ENCODE assay signal across 8 cellular contexts in genomic region chr21:29232601-29233541, GRCh38.
A peak's percentile ranks its signal among the peaks of the same experiment; 100 is the strongest.
DNase-seq lines count a peak whose midpoint lies in the region; ATAC-seq, FAIRE-seq and TF ChIP-seq lines count a peak whose summit lies in the region.

No MANE protein-coding gene starts in this region.

- CTCF ChIA-PET in K562 (lab: Yijun Ruan, JAX; ENCODE audit: low intra/inter-chr PET ratio): interaction anchor here (1.2 kb wide), 1 partner anchor 144 kb away, joined by 3 read pairs; no protein-coding TSS in a partner anchor

- POLR2A ChIA-PET in K562 (lab: Yijun Ruan, JAX): interaction anchor here (1.5 kb wide), 1 partner anchor 14 kb away, joined by 3 read pairs; no protein-coding TSS in a partner anchor

- no peak overlapping the region for H3K9ac ChIP-seq in K562 (ENCODE audit: insufficient read depth in 1 of 2, low read depth in 2 of 2, low read length in 2 of 2)

- intact Hi-C loops in Right ventricle myocardium inferior (cut with DNase I) (loop anchor here (10.0 kb wide), 1 partner anchor 142 kb away; no protein-coding TSS in a partner anchor), K562 (cut with micrococcal nuclease) (loop anchor here (2.0 to 10.0 kb wide), 3 partner anchors 116 to 612 kb away; no protein-coding TSS in a partner anchor), ascending aorta (cut with DNase I) (no loop called here)

- no peaks in the 10 kb centered on the region for H3K27me3 Mint-ChIP-seq in type B pancreatic cell

- TF ChIP-seq CTCF in cardiac muscle cell (IDR thresholded peaks at IDR 0.05; ENCODE audit: low read depth, low read length) (peak; percentile 5), K562 (IDR thresholded peaks at IDR 0.05 in 2 of 3, conservative IDR thresholded peaks at IDR 0.05 in 1 of 3; ENCODE audit: insufficient read depth in 2 of 3, low read depth in 1 of 3, low read length in 3 of 3) (peak; percentile 15 to 53 (median 22); a peak in 3 of 6 replicates), type B pancreatic cell (conservative IDR thresholded peaks at IDR 0.05) (no peak), ascending aorta (IDR thresholded peaks at IDR 0.05) (no peak)

- H3K9me3 ChIP-seq in cardiac muscle cell (ENCODE audit: low read depth) (no peaks in the 10 kb centered on the region), K562 (replicated peaks; ENCODE audit: control insufficient read depth, insufficient read depth, low read depth, low read length) (no peaks in the 10 kb centered on the region), ascending aorta (no peaks in the 10 kb centered on the region)

- H3K27me3 ChIP-seq in cardiac muscle cell: no peaks in the 10 kb centered on the region
- H3K27me3 ChIP-seq in K562 (ENCODE audit: control insufficient read depth in 2 of 2, insufficient read depth in 2 of 2, low read length in 2 of 2): peaks cover 14 to 19% of the 10 kb centered on the region in 2 experiments
- H3K27me3 ChIP-seq in ascending aorta: no peaks in the 10 kb centered on the region

- no TSS peak for BruUV-seq in K562 (replicated peaks; lab: Mats Ljungman, UMichigan)

- H3K36me3 Mint-ChIP-seq in type B pancreatic cell: no peaks in the 10 kb centered on the region

- no peak overlapping the region for H2AFZ ChIP-seq in K562 (ENCODE audit: low read depth, low read length)

- H3K4me2 ChIP-seq in K562 (ENCODE audit: insufficient read depth, low read length): peak overlapping the region; percentile 14; the same call in 1 of the 2 replicates

- peak; percentile 56 to 58 for TF ChIP-seq RAD21 in K562 (CRISPR knock-in tag; conservative IDR thresholded peaks at IDR 0.05 in 1 of 2, IDR thresholded peaks at IDR 0.05 in 1 of 2)

- no peak for TF ChIP-seq POLR2A in K562 (conservative IDR thresholded peaks at IDR 0.05)

- H3K79me2 ChIP-seq in K562 (ENCODE audit: control insufficient read depth, insufficient read depth, low read length): no peaks in the 10 kb centered on the region

- no peaks in the 10 kb centered on the region for H3K9me3 Mint-ChIP-seq in type B pancreatic cell

- H3K36me3 ChIP-seq in cardiac muscle cell (no peaks in the 10 kb centered on the region), K562 (ENCODE audit: control insufficient read depth, insufficient read depth, low read length) (no peaks in the 10 kb centered on the region), ascending aorta (no peaks in the 10 kb centered on the region)

- H3K27ac ChIP-seq in cardiac muscle cell (no peak overlapping the region), K562 (ENCODE audit: extremely low read depth, low read depth, low read length) (no peak overlapping the region), ascending aorta (no peak overlapping the region)

- peaks cover 6% of the 10 kb centered on the region for H3K4me1 Mint-ChIP-seq in type B pancreatic cell (ENCODE audit: unreplicated experiment)

- TF ChIP-seq EP300 in K562 (IDR thresholded peaks at IDR 0.05; ENCODE audit: low read length): peak; percentile 67; the same call in 1 of the 2 replicates

- H3K4me1 ChIP-seq in cardiac muscle cell (ENCODE audit: low read depth) (no peaks in the 10 kb centered on the region), K562 (replicated peaks in 1 of 2; ENCODE audit: control insufficient read depth in 2 of 2, insufficient read depth in 2 of 2, low read length in 2 of 2) (peaks cover 0 to 9% of the 10 kb centered on the region in 2 experiments; a peak in 3 of 5 replicates), ascending aorta (peaks cover 0 to 14% of the 10 kb centered on the region in 2 donors)

- in situ Hi-C loops in K562 (cut with MboI): no loop called here

- no peak for ATAC-seq in Right ventricle myocardium inferior
- peak; percentile 72 for ATAC-seq in K562

- peak overlapping the region; percentile 5 for H3K4me3 Mint-ChIP-seq in type B pancreatic cell

- WGBS in K562 (ENCODE audit: insufficient coverage, low coverage, missing lambda C conversion rate): 3% methylated on average over 10 of the region's 10 CpGs

- no peak overlapping the region for H3K4me3 ChIP-seq in cardiac muscle cell
- H3K4me3 ChIP-seq in K562: no peak overlapping the region
- no peak overlapping the region for H3K4me3 ChIP-seq in ascending aorta

- H3K9me1 ChIP-seq in K562 (ENCODE audit: control insufficient read depth, insufficient read depth, low read length): no peaks in the 10 kb centered on the region

- H3K27ac Mint-ChIP-seq in type B pancreatic cell: peak overlapping the region; percentile 88

- no peaks in the 10 kb centered on the region for H4K20me1 ChIP-seq in K562 (replicated peaks; ENCODE audit: control insufficient read depth, insufficient read depth, low read length)

- DNase-seq in cardiac muscle cell (ENCODE audit: low read depth in 1 of 2, low spot score in 1 of 2): peak in 1 of 2 donors; percentile 50
- no peak for DNase-seq in Right ventricle myocardium inferior (ENCODE audit: missing footprints)
- DNase-seq in HTR-8/SVneo (ENCODE audit: insufficient read length, low spot score): peak; percentile 23
- peak in 2 of 4 experiments; percentile 18 to 38 for DNase-seq in K562 (ENCODE audit: extremely low read depth in 1 of 4, low spot score in 3 of 4)
- no peak for DNase-seq in type B pancreatic cell (ENCODE audit: extremely low spot score, unreplicated experiment)
- DNase-seq in middle frontal gyrus (ENCODE audit: extremely low spot score, low spot score): no peak
- DNase-seq in activated CD4-positive, CD25-positive, alpha-beta regulatory T cell (lab: John Stamatoyannopoulos, UW): no peak
- DNase-seq in ascending aorta (ENCODE audit: low spot score in 2 of 2): no peak

- FAIRE-seq in HTR-8/SVneo (lab: Jason Lieb, UNC): no peak
- FAIRE-seq in K562 (lab: Jason Lieb, UNC): peak; percentile 49

TF ChIP-seq in K562, 482 proteins besides CTCF, POLR2A, EP300 and RAD21 (continues in another document):
- no peak for TF ChIP-seq BACH1 (tag; IDR thresholded peaks at IDR 0.05)
- no peak for TF ChIP-seq CTCFL (IDR thresholded peaks at IDR 0.05; ENCODE audit: borderline replicate concordance, insufficient read depth, low read depth, low read length, poor library complexity, severe bottlenecking)
- TF ChIP-seq STAT5A (IDR thresholded peaks at IDR 0.05; ENCODE audit: borderline replicate concordance, low read length): peak; percentile 48; the same call in 1 of the 2 replicates
- peak; percentile 53 to 66; a peak in 3 of 4 replicates for TF ChIP-seq TRIM24 (IDR thresholded peaks at IDR 0.05)
- no peak for TF ChIP-seq ELK3 (CRISPR knock-in tag; IDR thresholded peaks at IDR 0.05)
- no peak for TF ChIP-seq ZNF507 (tag; conservative IDR thresholded peaks at IDR 0.05)
- TF ChIP-seq HMBOX1 (IDR thresholded peaks at IDR 0.05): no peak
- TF ChIP-seq TEAD4 (IDR thresholded peaks at IDR 0.05; ENCODE audit: low read length): peak; percentile 91
- no peak for TF ChIP-seq TEAD4 (CRISPR knock-in tag; IDR thresholded peaks at IDR 0.05; ENCODE audit: borderline replicate concordance)
- TF ChIP-seq ZNF639 (CRISPR knock-in tag; conservative IDR thresholded peaks at IDR 0.05 in 1 of 2, IDR thresholded peaks at IDR 0.05 in 1 of 2): peak in 1 of 2 experiments; percentile 43; a peak in 1 of 4 replicates
- no peak for TF ChIP-seq NEUROD1 (IDR thresholded peaks at IDR 0.05; ENCODE audit: borderline replicate concordance, low read depth, low read length, partially characterized antibody)
- 0 out of 4 replicates have a peak, but pooled peaks of 1 of the 2 experiments have one; percentile 17 for TF ChIP-seq NRF1 (conservative IDR thresholded peaks at IDR 0.05 in 1 of 2, IDR thresholded peaks at IDR 0.05 in 1 of 2)
- peak; percentile 38; the same call in 1 of the 2 replicates for TF ChIP-seq ZNF583 (CRISPR knock-in tag; IDR thresholded peaks at IDR 0.05)
- TF ChIP-seq NFIC (IDR thresholded peaks at IDR 0.05): peak; percentile 84

Comparison
In these comparisons a context has a peak if more than half of its experiments do, and no peak if none do; other contexts are left out.
1. CTCF ChIP-seq: peak in cardiac muscle cell (single experiment) and K562 (3 of 3); none in type B pancreatic cell (single experiment) and ascending aorta (0 of 3).